In genomic region chr4:159443975-159444374, GRCh38 we compare ENCODE assay signal across 24 cellular contexts.
"Had no signal": no experiment of that assay in that cellular context is flagged by ENCODE, and none has a peak within 500 bp of the region (broad histone marks: within the 10 kb centered on the region; RNA-seq: fewer than 3 reads in every experiment).

No MANE protein-coding gene starts in this region.

- DNase-seq: effector memory CD4-positive, alpha-beta T cell; hypothalamus; immature natural killer cell; left ventricle myocardium superior; mucosa of descending colon; naive B cell; stimulated activated CD4-positive, alpha-beta T cell treated with anti-CD3 and anti-CD28 coated beads, Interleukin-12 subunit alpha, Interleukin-12 subunit beta, amount 100 ng/mL, for 4 hours; stimulated activated CD4-positive, alpha-beta T cell treated with anti-CD3 and anti-CD28 coated beads, Interleukin-1b, Interleukin-23, amount 100 ng/mL, for 48 hours; stimulated activated CD4-positive, alpha-beta T cell treated with anti-CD3 and anti-CD28 coated beads, Interleukin-4, amount 100 ng/mL, for 1 hour; stimulated activated CD8-positive, alpha-beta memory T cell treated with anti-CD3 and anti-CD28 coated beads, Interleukin-4, amount 100 ng/mL, for 48 hours; stimulated activated naive CD4-positive, alpha-beta T cell; stimulated activated naive CD8-positive, alpha-beta T cell treated with anti-CD3 and anti-CD28 coated beads, Interleukin-15, amount 100 ng/mL, for 72 hours; transverse colon had no signal

- H3K36me3 ChIP-seq: esophagus muscularis mucosa, neutrophil, prostate gland, right atrium auricular region, suprapubic skin, transverse colon, vagina had no signal

- ATAC-seq: left ventricle myocardium superior; mucosa of descending colon; natural killer cell treated with Interleukin-12 subunit alpha and Interleukin-12 subunit beta and Interleukin-15 and Interleukin-18, amount 100 ng/mL, for 72 hours; sciatic nerve; stimulated activated naive CD8-positive, alpha-beta T cell treated with anti-CD3 and anti-CD28 coated beads, Interleukin-15, amount 100 ng/mL, for 72 hours had no signal

- H3K4me3 ChIP-seq: coronary artery, esophagus muscularis mucosa, lung, mucosa of descending colon, prostate gland, right atrium auricular region, smooth muscle cell, suprapubic skin, transverse colon, vagina had no signal

- H3K27ac ChIP-seq: coronary artery, esophagus muscularis mucosa, neutrophil, prostate gland, right atrium auricular region, suprapubic skin, transverse colon, vagina had no signal

- H3K27me3 ChIP-seq: esophagus muscularis mucosa, neutrophil, right atrium auricular region, suprapubic skin, transverse colon, vagina had no signal

- H3K9me3 ChIP-seq: esophagus muscularis mucosa, mucosa of descending colon, neutrophil, prostate gland, right atrium auricular region, suprapubic skin, transverse colon, vagina had no signal

- H3K4me1 ChIP-seq: prostate gland, suprapubic skin, transverse colon, vagina had no signal
